8 cellular contexts compared by ENCODE assay signal in genomic region chr1:201154389-201155165, GRCh38. TPM values are rescaled to one million over a fixed set of nuclear protein-coding genes. Genes with fewer than 3 reads are reported as not detected.
A peak's percentile ranks its signal among the peaks of the same experiment; 100 is the strongest.
DNase-seq lines count a peak whose midpoint lies in the region; TF ChIP-seq lines count a peak whose summit lies in the region.

Gene TMEM9 (minus strand): TSS chr1:201154474. CDS start chr1:201153923, 551 bp downstream.

- peak within 1 kb of the TSS; percentile 76 to 96 (median 82) for H3K4me3 ChIP-seq in esophagus squamous epithelium

- peaks cover 0 to 23% (median 0%) of the 10 kb centered on the region in 4 donors for H3K27me3 ChIP-seq in esophagus squamous epithelium

- DNase-seq in DMS53 (lab: John Stamatoyannopoulos, UW): peak; percentile 98
- DNase-seq in GOT3 (lab: John Stamatoyannopoulos, UW): peak; percentile 100
- peak; percentile 92 for DNase-seq in LHCN-M2 (ENCODE audit: low read depth)
- DNase-seq in RPMI7951 (ENCODE audit: low read depth): peak; percentile 89
- peak; percentile 96 for DNase-seq in activated T-helper 1 cell treated with Interleukin-2 at 50 U/mL for 16 hours (ENCODE audit: low read depth)
- DNase-seq in esophagus squamous epithelium (lab: John Stamatoyannopoulos, UW): peak; percentile 87
- DNase-seq in myocyte (ENCODE audit: low read depth): peak; percentile 97
- DNase-seq in stimulated activated CD8-positive, alpha-beta memory T cell treated with anti-CD3 and anti-CD28 coated beads, Interleukin-7, amount 100 ng/mL, for 4 hours (ENCODE audit: low read depth in 2 of 2): peak; percentile 93 to 97

- no peak for TF ChIP-seq CTCF in esophagus squamous epithelium (IDR thresholded peaks at IDR 0.05)

- peaks cover 13 to 25% (median 15%) of the 10 kb centered on the region in 3 donors for H3K4me1 ChIP-seq in esophagus squamous epithelium

- no peaks in the 10 kb centered on the region for H3K9me3 ChIP-seq in esophagus squamous epithelium

- peak in 1 of 4 donors; percentile 37 for TF ChIP-seq POLR2A in esophagus squamous epithelium (IDR thresholded peaks at IDR 0.05)

- H3K36me3 ChIP-seq in esophagus squamous epithelium: peaks cover 0 to 26% (median 0%) of the 10 kb centered on the region in 3 donors

- intact Hi-C loops in esophagus squamous epithelium (cut with DNase I): no loop called here

- whole genome bisulfite sequencing in esophagus squamous epithelium, 2 donors: 6 to 10% methylated on average over 14 to 16 of the region's 31 CpGs

- H3K27ac ChIP-seq in esophagus squamous epithelium: peak within 1 kb of the TSS; percentile 75 to 81 (median 81)

RNA-seq across cellular contexts. Expression of gene TMEM9, which starts in this region (rescaled TPM):
- 105 and 114 TPM in 2 replicates for total RNA-seq in LHCN-M2 (2014; rRNA removed)
- 94.6 TPM for polyA plus RNA-seq in LHCN-M2 (2012)
- 101 and 107 TPM in 2 replicates for total RNA-seq in RPMI7951 (2014; rRNA removed; shearing (Covaris generic))
- total RNA-seq in esophagus squamous epithelium: 10 to 100 TPM; 17.7 to 62.3 (median 30.3) TPM
- 86.5 and 88.2 TPM in 2 replicates for total RNA-seq in myocyte
- 109 TPM for polyA plus RNA-seq in myocyte (2012)

Comparison
In these comparisons a context has a peak if more than half of its experiments do, and no peak if none do; other contexts are left out.
1. Peak in every context shown above with its lines: DNase-seq, H3K4me3 ChIP-seq and H3K27ac ChIP-seq.